ENCODE assay signal across 34 cellular contexts in the genomic region with DNA sequence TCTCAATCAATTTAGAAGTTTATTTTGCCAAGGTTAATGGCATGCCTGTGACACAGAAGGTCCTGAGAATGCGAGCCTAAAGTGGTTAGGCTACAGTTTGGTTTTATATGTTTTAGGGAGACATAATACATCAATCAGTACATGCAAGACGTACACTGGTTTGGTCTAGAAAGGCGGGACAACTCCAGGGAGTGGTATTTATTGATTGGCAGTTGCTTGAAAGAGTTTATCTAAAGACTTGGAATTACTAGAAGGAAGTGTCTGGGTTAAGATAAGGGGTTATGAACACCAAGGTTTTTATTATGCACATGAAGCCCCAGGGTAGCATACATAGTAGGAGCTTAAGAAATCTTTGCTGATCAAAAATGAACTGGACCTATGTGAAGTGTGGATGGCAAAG. TPM values are rescaled to one million over a fixed set of nuclear protein-coding genes. Genes with fewer than 3 reads are reported as not detected.
"Had no signal": no experiment of that assay in that cellular context is flagged by ENCODE, and none has a peak within 500 bp of the region (broad histone marks: within the 10 kb centered on the region; RNA-seq: fewer than 3 reads in every experiment).

No MANE protein-coding gene starts in this region.

- DNase-seq: activated CD4-positive, alpha-beta T cell treated with anti-CD3 and anti-CD28 coated beads, Interleukin-2, amount 10 ng/mL, durations not matched to agents 24 days and 14 days; activated CD4-positive, alpha-beta T cell treated with anti-CD3 and anti-CD28 coated beads, Interleukin-2, amount 50 U/mL, for 4 hours; activated CD8-positive, alpha-beta T cell treated with anti-CD3 and anti-CD28 coated beads for 36 hours; activated effector memory CD4-positive, alpha-beta T cell treated with anti-CD3 and anti-CD28 coated beads, Interleukin-2, amount 50 U/mL, for 16 hours; activated naive CD4-positive, alpha-beta T cell; activated naive CD4-positive, alpha-beta T cell treated with anti-CD3 and anti-CD28 coated beads, Interleukin-2, amount 50 U/mL, for 16 hours; activated naive CD8-positive, alpha-beta T cell treated with anti-CD3 and anti-CD28 coated beads for 36 hours; activated T-cell treated with anti-CD3 and anti-CD28 coated beads, Interleukin-2, amount 50 U/mL, for 1 hour; activated T-cell treated with anti-CD3 and anti-CD28 coated beads, Interleukin-2, amount 50 U/mL, for 72 hours; amniotic stem cell; aorta; brain microvascular endothelial cell; central memory CD4-positive, alpha-beta T cell; Kasumi-1; KG1; MG63; NCI-H1048; NCI-H1105 treated with DMSO at 0.1 percent for 48 hours; NCI-H1436; NCI-H1694; NCI-H1930; NCI-H345; NCI-H510A; NCI-H526; NCI-H748 treated with DMSO at 0.1 percent for 48 hours; NK-92 treated with Interleukin-12 subunit alpha and Interleukin-12 subunit beta, amount 100 ng/mL, for 24 hours; Right ventricle myocardium superior; T1000 had no signal

- ATAC-seq: activated CD8-positive, alpha-beta T cell treated with anti-CD3 and anti-CD28 coated beads for 36 hours; activated T-cell treated with anti-CD3 and anti-CD28 coated beads, Interleukin-2, amount 50 U/mL, for 72 hours; activated T-helper 17 cell treated with anti-CD3 and anti-CD28 coated beads, Interleukin-2, amount 50 U/mL, for 72 hours had no signal

- H3K27ac ChIP-seq: brain microvascular endothelial cell had no signal

- H3K27me3 ChIP-seq: brain microvascular endothelial cell had no signal

- H3K36me3 ChIP-seq: brain microvascular endothelial cell, MG63 had no signal

- H3K4me3 ChIP-seq: MG63 had no signal

RNA-seq across cellular contexts. Expression of gene NPVF, which starts 21.5 kb away (rescaled TPM):
- total RNA-seq: activated CD4-positive, alpha-beta T cell treated with anti-CD3 and anti-CD28 coated beads, Interleukin-2, amount 10 ng/mL, durations not matched to agents 24 days and 14 days; activated CD8-positive, alpha-beta memory T cell treated with anti-CD3 and anti-CD28 coated beads for 36 hours; activated CD8-positive, alpha-beta T cell treated with anti-CD3 and anti-CD28 coated beads for 36 hours; activated naive CD8-positive, alpha-beta T cell treated with anti-CD3 and anti-CD28 coated beads for 36 hours; activated T-cell treated with anti-CD3 and anti-CD28 coated beads, Interleukin-2, amount 50 U/mL, for 72 hours; activated T-helper 17 cell treated with anti-CD3 and anti-CD28 coated beads, Interleukin-2, amount 50 U/mL, for 72 hours; aorta; OCI-LY7; Right ventricle myocardium superior; T-helper 1 cell treated with Interleukin-12 subunit alpha and Interleukin-12 subunit beta and Interleukin-4 antibody, amounts not matched to agents 30 ng/mL and 1 ng/mL, for 36 hours; T-helper 2 cell treated with Interferon-gamma antibody and Interleukin-4, amounts not matched to agents 100 ng/mL and 5 ng/mL, for 36 hours had no signal
- polyA plus RNA-seq: aorta, IgD-negative memory B cell had no signal
